Comparison of ENCODE assay signal across 10 cellular contexts in the genomic region with DNA sequence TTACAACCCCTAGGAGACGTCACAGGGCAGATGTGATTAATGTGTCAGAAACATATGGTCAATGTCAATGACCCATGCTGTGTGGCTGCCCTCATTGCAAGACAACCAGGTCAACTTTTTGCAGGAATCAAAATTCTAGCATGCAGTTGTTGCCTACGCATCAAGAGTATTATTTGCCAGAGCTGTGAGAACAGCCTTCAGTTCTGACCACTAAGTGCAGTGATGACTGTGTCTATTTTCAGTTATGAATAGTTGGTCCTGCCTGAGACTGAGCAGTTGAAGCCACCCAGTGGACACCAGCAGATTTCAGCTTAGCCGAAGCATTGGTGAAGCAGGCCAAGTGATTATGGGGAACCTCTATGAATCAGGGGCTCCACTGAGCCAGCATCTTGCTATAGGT. TPM values are rescaled to one million over a fixed set of nuclear protein-coding genes. Genes with fewer than 3 reads are reported as not detected.
DNase-seq lines count a peak whose midpoint lies in the region; ATAC-seq lines count a peak whose summit lies in the region.
"Had no signal": no experiment of that assay in that cellular context is flagged by ENCODE, and none has a peak within 500 bp of the region (broad histone marks: within the 10 kb centered on the region; RNA-seq: fewer than 3 reads in every experiment).

No MANE protein-coding gene starts in this region.

- in situ Hi-C loops in SK-MEL-5 (cut with HindIII; ENCODE audit: low pct_unique_long_range_greater_than_20kb, low sequenced_read_pairs) = no loop called here

- no peak overlapping the region for H3K27ac ChIP-seq in effector memory CD4-positive, alpha-beta T cell (ENCODE audit: insufficient read depth, low read length, poor library complexity, severe bottlenecking)
- H3K27ac ChIP-seq: coronary artery had no signal

- H3K9me3 ChIP-seq in effector memory CD4-positive, alpha-beta T cell (ENCODE audit: control insufficient read depth, low read length) = no peaks in the 10 kb centered on the region

- no peaks in the 10 kb centered on the region for H3K4me1 ChIP-seq in effector memory CD4-positive, alpha-beta T cell (ENCODE audit: control insufficient read depth, insufficient read depth, low read length, poor library complexity, severe bottlenecking)

- ATAC-seq in GM19351 (IDR thresholded peaks at IDR 0.05; ENCODE audit: unreplicated experiment) = peak; percentile 97
- ATAC-seq in HG02943 (IDR thresholded peaks at IDR 0.05; ENCODE audit: low read depth, unreplicated experiment) = peak; percentile 94

- DNase-seq in EH (ENCODE audit: low read depth) = peak; percentile 5
- DNase-seq in SK-MEL-5 (ENCODE audit: low read depth, low spot score) = peak; percentile 17
- DNase-seq in effector memory CD4-positive, alpha-beta T cell = no peak
- DNase-seq in NCI-H187 treated with DMSO at 0.1 percent for 48 hours (lab: John Stamatoyannopoulos, UW) = no peak
- no peak for DNase-seq in NCI-H1930 (lab: John Stamatoyannopoulos, UW)
- no peak for DNase-seq in COLO829 (ENCODE audit: low spot score)
- DNase-seq: activated CD8-positive, alpha-beta memory T cell treated with anti-CD3 and anti-CD28 coated beads for 24 hours had no signal

- H3K27me3 ChIP-seq in effector memory CD4-positive, alpha-beta T cell (replicated peaks; ENCODE audit: control insufficient read depth, insufficient read depth, low read length, poor library complexity, severe bottlenecking) = no peaks in the 10 kb centered on the region

- no peak overlapping the region for H3K4me3 ChIP-seq in effector memory CD4-positive, alpha-beta T cell (ENCODE audit: insufficient read depth, low read depth, low read length, poor library complexity, severe bottlenecking)
- H3K4me3 ChIP-seq: coronary artery had no signal

- no peaks in the 10 kb centered on the region for H3K36me3 ChIP-seq in effector memory CD4-positive, alpha-beta T cell (ENCODE audit: control insufficient read depth, insufficient read depth, low read length)

RNA-seq across cellular contexts. Expression of a gene that starts 47.3 kb away (rescaled TPM):
- 29.8 and 49.6 TPM in 2 replicates for total RNA-seq in SK-MEL-5 (2014; rRNA removed; shearing (Covaris generic))
- 16.4 and 17.7 TPM in 2 replicates for polyA plus RNA-seq in SK-MEL-5 (2015; cell fraction: cytosol; rRNA removed)
- 59.6 and 67.2 TPM in 2 replicates for polyA plus RNA-seq in SK-MEL-5 (2015; cell fraction: nucleus; rRNA removed)

Comparison
In these comparisons a context has a peak if more than half of its experiments do, and no peak if none do; other contexts are left out.
1. DNase-seq: peak in EH (single experiment) and SK-MEL-5 (single experiment); none in effector memory CD4-positive, alpha-beta T cell (0 of 3), NCI-H187 treated with DMSO at 0.1 percent for 48 hours (single experiment), NCI-H1930 (0 of 2) and COLO829 (single experiment).